In genomic region chr17:48610282-48611211, GRCh38 we compare ENCODE assay signal across 8 cellular contexts. TPM values are rescaled to one million over a fixed set of nuclear protein-coding genes. Genes with fewer than 3 reads are reported as not detected.
DNase-seq lines count a peak whose midpoint lies in the region; ATAC-seq, FAIRE-seq and TF ChIP-seq lines count a peak whose summit lies in the region.

Gene HOXB7, minus strand, starts transcription at chr17:48611017. Its CDS starts 99 bp downstream, at chr17:48610918.

- ATAC-seq in GM18511 (IDR thresholded peaks at IDR 0.05; ENCODE audit: unreplicated experiment) (peak; percentile 59), pancreas (peak; percentile 54 to 63 (median 59)), HG02642 (IDR thresholded peaks at IDR 0.05; ENCODE audit: poor library complexity, unreplicated experiment) (no peak)

- BruUV-seq in A673 (replicated peaks; lab: Mats Ljungman, UMichigan) = TSS peak; percentile 41

- intact Hi-C loops in A673 (cut with micrococcal nuclease; ENCODE audit: unreplicated experiment) (no loop called here), pancreas (cut with DNase I) (loop anchor here in 1 of 3 donors (10.0 kb wide), 1 partner anchor 466 kb away; no protein-coding TSS in a partner anchor)

- H3K9me3 ChIP-seq in A673 (ENCODE audit: low read depth, low read length, poor library complexity, severe bottlenecking) (no peaks in the 10 kb centered on the region), pancreas (no peaks in the 10 kb centered on the region)

- H3K4me1 ChIP-seq in A673 (ENCODE audit: insufficient read depth, low read length, poor library complexity, severe bottlenecking) = peaks cover 30% of the 10 kb centered on the region
- H3K4me1 ChIP-seq in pancreas = peaks cover 0 to 5% (median 0%) of the 10 kb centered on the region in 3 donors

- no peak for TF ChIP-seq CTCF in A673 (conservative IDR thresholded peaks at IDR 0.05; ENCODE audit: low read depth, low read length)
- no peak for TF ChIP-seq CTCF in pancreas (IDR thresholded peaks at IDR 0.05)

- H3K27ac ChIP-seq in A673 (ENCODE audit: low read depth, low read length, poor library complexity, severe bottlenecking) = peak within 1 kb of the TSS; percentile 96
- H3K27ac ChIP-seq in pancreas = peak within 1 kb of the TSS in 1 of 4 donors; percentile 19

- POLR2A ChIA-PET in A673 (lab: Charles Lee; ENCODE audit: low non-redundant PET) = interaction anchor here (0.5 to 0.6 kb wide), 2 partner anchors 16 to 127 kb away, joined by 3 to 12 read pairs; partner anchors contain the start of gene HOXB9

- H3K27me3 ChIP-seq in A673 (replicated peaks; ENCODE audit: insufficient read depth, low read depth, low read length, poor library complexity) (no peaks in the 10 kb centered on the region), pancreas (peaks cover 2 to 71% (median 12%) of the 10 kb centered on the region in 4 donors)

- peak; percentile 87 for DNase-seq in A673 (ENCODE audit: low spot score)
- DNase-seq in NCI-H345 treated with DMSO at 0.1 percent for 48 hours (lab: John Stamatoyannopoulos, UW; ENCODE audit: unreplicated experiment) = peak; percentile 58
- DNase-seq in activated T-cell treated with anti-CD3 and anti-CD28 coated beads, Interleukin-2, amount 50 U/mL, for 1 hour = peak; percentile 65
- no peak for DNase-seq in glomerular endothelial cell (ENCODE audit: extremely low read depth, low read depth, low spot score)
- DNase-seq in pancreas = peak in 3 of 6 donors; percentile 50 to 76 (median 70)
- no peak for DNase-seq in NCI-H226

- H3K36me3 ChIP-seq in A673 (ENCODE audit: insufficient read depth, low read length, poor library complexity, severe bottlenecking) (peaks cover 6% of the 10 kb centered on the region), pancreas (no peaks in the 10 kb centered on the region)

- peak within 1 kb of the TSS; percentile 87 for H3K4me3 ChIP-seq in A673 (ENCODE audit: low read depth, low read length, poor library complexity, severe bottlenecking)
- peak within 1 kb of the TSS; percentile 18 to 62 (median 30) for H3K4me3 ChIP-seq in pancreas

- CTCF ChIA-PET in A673 (lab: Charles Lee) = no interaction called here

- FAIRE-seq in pancreas (lab: Jason Lieb, UNC) = no peak

- 3% methylated on average over 69 to 79 of the region's 79 CpGs for WGBS in pancreas, 2 donors

RNA-seq across cellular contexts. Expression of gene HOXB7, which starts in this region (rescaled TPM):
- total RNA-seq in A673 (2021) = 32.2 and 37.9 TPM in 2 replicates
- total RNA-seq in glomerular endothelial cell = 39.4 and 44.7 TPM in 2 replicates
- total RNA-seq in pancreas = under 1 TPM in 4 of 6 donors, not detected in 2; 0.35 to 0.94 (median 0.41) TPM
- polyA plus RNA-seq in pancreas = 1 to 10 TPM; 1.1 to 1.3 TPM

Comparison
In these comparisons a context has a peak if more than half of its experiments do, and no peak if none do; other contexts are left out.
1. RNA of gene HOXB7 (total RNA-seq): 39.4 to 44.7 TPM in glomerular endothelial cell and 32.2 to 37.9 TPM in A673; 0.35 to 0.94 TPM in pancreas; every median in the first group is over 10 times any median in the second.
2. DNase-seq: peak in A673 (single experiment), NCI-H345 treated with DMSO at 0.1 percent for 48 hours (single experiment) and activated T-cell treated with anti-CD3 and anti-CD28 coated beads, Interleukin-2, amount 50 U/mL, for 1 hour (single experiment); none in glomerular endothelial cell (single experiment) and NCI-H226 (single experiment).